ENCODE assay signal across 8 cellular contexts in the genomic region with DNA sequence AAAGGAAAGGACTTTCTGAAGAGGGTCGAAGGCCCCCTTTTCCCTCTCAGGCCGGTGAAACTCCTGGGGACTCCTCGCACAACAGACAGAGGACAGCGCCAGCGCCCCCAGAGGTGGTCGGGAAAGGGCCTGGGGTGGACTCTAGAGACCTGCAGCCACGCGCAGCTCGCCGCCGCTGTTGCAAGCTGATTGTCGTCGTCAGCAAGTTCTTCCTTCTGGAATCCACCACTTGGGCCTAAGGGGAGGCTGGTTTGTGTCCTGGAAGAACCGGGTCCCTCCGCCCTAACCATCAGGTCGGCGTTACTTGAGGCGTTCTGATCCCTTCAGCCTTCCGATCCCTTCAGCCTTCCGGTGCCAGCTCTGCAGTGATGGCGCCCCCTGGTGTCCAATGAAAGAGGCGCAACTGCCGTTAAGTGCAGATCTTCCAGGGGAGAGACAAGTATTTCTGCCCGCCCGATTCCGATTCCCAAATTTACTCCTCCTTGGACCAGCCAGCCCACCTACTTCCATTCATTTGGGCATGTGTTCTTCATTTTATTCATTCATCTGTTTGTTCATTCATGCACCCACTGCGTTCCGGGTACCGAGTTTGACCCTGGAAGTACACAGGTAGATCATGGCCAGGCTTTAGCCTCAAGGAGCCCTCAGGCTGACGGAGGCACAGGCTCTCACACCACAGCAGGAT.
DNase-seq lines count a peak whose midpoint lies in the region; ATAC-seq, FAIRE-seq and TF ChIP-seq lines count a peak whose summit lies in the region.

No MANE protein-coding gene starts in this region.

- peak overlapping the region; percentile 45; the same call in 1 of the 2 replicates for H3K4me2 ChIP-seq in DND-41 (ENCODE audit: insufficient read depth, low read length)

- peaks cover 3% of the 10 kb centered on the region; the same call in 1 of the 2 replicates for H4K20me1 ChIP-seq in DND-41 (ENCODE audit: insufficient read depth, low read length)

- no peak overlapping the region for H3K9ac ChIP-seq in DND-41 (ENCODE audit: low read depth, low read length)

- TF ChIP-seq CTCF in DND-41 (IDR thresholded peaks at IDR 0.05; ENCODE audit: borderline replicate concordance, extremely low read depth, low read length, poor library complexity, severe bottlenecking), result peak; percentile 88
- TF ChIP-seq CTCF in neutrophil (IDR thresholded peaks at IDR 0.05), result peak; percentile 53

- H3K4me3 ChIP-seq in DND-41 (ENCODE audit: low read depth in 1 of 2, low read length in 2 of 2) (no peak overlapping the region), neutrophil (ENCODE audit: low read depth in 1 of 2, low read length in 1 of 2) (no peak overlapping the region)

- no peak overlapping the region for H3K27ac ChIP-seq in DND-41 (ENCODE audit: low read length)
- H3K27ac ChIP-seq in neutrophil, result no peak overlapping the region

- H3K4me1 ChIP-seq in DND-41 (ENCODE audit: insufficient read depth, low read length) (peaks cover 4% of the 10 kb centered on the region; the same call in 1 of the 2 replicates), neutrophil (ENCODE audit: control insufficient read depth in 1 of 2, insufficient read depth in 1 of 2, low read depth in 1 of 2, low read length in 1 of 2) (no peaks in the 10 kb centered on the region)

- peak; percentile 66 for DNase-seq in DND-41
- peak; percentile 73 for DNase-seq in HuH-7.5 (ENCODE audit: low spot score)
- peak; percentile 69 for DNase-seq in RPMI8226
- DNase-seq in activated gamma-delta T cell (lab: John Stamatoyannopoulos, UW), result peak; percentile 11
- peak; percentile 23 to 64 for DNase-seq in frontal cortex (ENCODE audit: low spot score in 2 of 2)
- peak; percentile 41 for DNase-seq in stromal cell of bone marrow (ENCODE audit: low read depth)

- H3K27me3 ChIP-seq in DND-41 (ENCODE audit: insufficient read depth, low read length, poor library complexity), result peaks cover 6% of the 10 kb centered on the region
- H3K27me3 ChIP-seq in neutrophil, result peaks cover 47% of the 10 kb centered on the region

- no peak for FAIRE-seq in frontal cortex (lab: Jason Lieb, UNC)

- no peaks in the 10 kb centered on the region for H3K79me2 ChIP-seq in DND-41 (ENCODE audit: insufficient read depth, low read length)

- peak overlapping the region; percentile 50 for H2AFZ ChIP-seq in DND-41 (ENCODE audit: low read depth, low read length)

- H3K36me3 ChIP-seq in DND-41 (ENCODE audit: insufficient read depth, low read length) (no peaks in the 10 kb centered on the region), neutrophil (no peaks in the 10 kb centered on the region)

- H3K9me3 ChIP-seq in DND-41 (ENCODE audit: insufficient read depth, low read length, severe bottlenecking), result peaks cover under 1% of the 10 kb centered on the region
- no peaks in the 10 kb centered on the region for H3K9me3 ChIP-seq in neutrophil

- ATAC-seq in DND-41 (ENCODE audit: insufficient read depth, low read depth), result peak; percentile 86
- no peak for ATAC-seq in GM21576 (IDR thresholded peaks at IDR 0.05; ENCODE audit: unreplicated experiment)

Comparison
In these comparisons a context has a peak if more than half of its experiments do, and no peak if none do; other contexts are left out.
1. DNase-seq: peak in every context shown above with its lines; median percentile 73 in HuH-7.5; 69 in RPMI8226; 66 in DND-41; 44 in frontal cortex; 41 in stromal cell of bone marrow; 11 in activated gamma-delta T cell.